In genomic region chr1:176499671-176500070, GRCh38 we compare ENCODE assay signal across 1 cellular context.
TF ChIP-seq lines count a peak whose summit lies in the region.

No MANE protein-coding gene starts in this region.

TF ChIP-seq in GM23338, 12 proteins besides CTCF, POLR2A, EP300 and RAD21 (continued from another document):
- no peak for TF ChIP-seq CREB1 (CRISPR knock-in tag; IDR thresholded peaks at IDR 0.05; ENCODE audit: low read depth)
- TF ChIP-seq JUNB (IDR thresholded peaks at IDR 0.05; ENCODE audit: unreplicated experiment), result no peak
- TF ChIP-seq NANOG (IDR thresholded peaks at IDR 0.05; ENCODE audit: borderline replicate concordance), result no peak
- no peak for TF ChIP-seq ZNF462 (CRISPR knock-in tag; IDR thresholded peaks at IDR 0.05)
TF ChIP-seq in GM23338: peak in this region for 0.
